In genomic region chr14:106842687-106843086, GRCh38 we compare ENCODE assay signal across 1 cellular context.
TF ChIP-seq lines count a peak whose summit lies in the region.

No MANE protein-coding gene starts in this region.

TF ChIP-seq in GM23338, 12 proteins besides CTCF, POLR2A, EP300 and RAD21 (continued from another document):
- TF ChIP-seq ZNF462 (CRISPR knock-in tag; IDR thresholded peaks at IDR 0.05), result no peak
- TF ChIP-seq EZH2phosphoT487 (IDR thresholded peaks at IDR 0.05; ENCODE audit: unreplicated experiment), result no peak
- no peak for TF ChIP-seq ZNF114 (CRISPR knock-in tag; IDR thresholded peaks at IDR 0.05)
- no peak for TF ChIP-seq ZNF331 (CRISPR knock-in tag; IDR thresholded peaks at IDR 0.05; ENCODE audit: low read depth)
- TF ChIP-seq NANOG (IDR thresholded peaks at IDR 0.05; ENCODE audit: borderline replicate concordance), result no peak
- no peak for TF ChIP-seq ETS1 (IDR thresholded peaks at IDR 0.05)
- TF ChIP-seq POLR2AphosphoS5 (IDR thresholded peaks at IDR 0.05; ENCODE audit: low read depth), result no peak
